Comparison of ENCODE assay signal across 8 cellular contexts in the genomic region with DNA sequence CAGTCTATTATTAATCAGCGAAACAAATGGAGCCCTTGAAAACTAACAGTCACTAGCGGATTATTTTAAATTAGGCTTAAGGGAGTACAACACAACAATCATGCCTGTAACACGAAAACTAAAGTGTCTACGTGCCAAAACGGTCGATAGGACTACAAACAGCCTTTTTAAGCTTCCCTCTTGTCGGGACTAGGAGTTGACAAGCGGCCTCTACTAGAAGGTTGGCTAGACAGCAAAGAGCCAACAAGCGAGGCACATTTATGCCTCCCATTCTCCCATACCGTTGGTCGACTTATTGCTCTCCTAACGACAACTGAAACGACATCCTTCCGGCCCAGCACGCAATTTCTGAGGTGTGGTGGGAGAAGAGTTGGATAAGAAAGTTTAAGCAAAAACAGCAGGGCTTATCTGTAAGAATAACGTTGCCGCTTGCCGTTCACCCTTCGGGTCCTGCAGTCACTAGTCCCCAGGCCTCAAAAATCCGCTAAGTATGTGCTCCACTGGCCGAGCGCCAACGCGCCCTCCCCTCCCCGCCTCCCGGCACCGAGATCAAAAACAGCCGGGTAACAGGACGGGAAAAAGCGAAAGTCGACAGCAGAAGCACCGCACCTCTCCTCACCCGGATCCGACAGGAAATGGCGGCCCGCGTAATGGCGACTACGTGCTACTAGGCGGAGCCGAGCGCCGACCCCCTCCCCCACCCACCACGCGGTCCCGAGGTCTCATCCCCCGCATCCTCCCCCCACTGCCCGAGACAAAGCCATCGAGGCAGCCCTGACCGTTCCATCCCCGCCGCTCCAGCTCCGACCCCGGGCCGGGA. TPM values are rescaled to one million over a fixed set of nuclear protein-coding genes. Genes with fewer than 3 reads are reported as not detected.
DNase-seq lines count a peak whose midpoint lies in the region; ATAC-seq and TF ChIP-seq lines count a peak whose summit lies in the region.

No MANE protein-coding gene starts in this region.

- H3K4ac ChIP-seq in IMR-90 (ENCODE audit: low read depth, low read length), result peak overlapping the region; percentile 100

- intact Hi-C loops in IMR-90 (cut with micrococcal nuclease), result loop anchor here (2.0 kb wide), 1 partner anchor 336 kb away; no protein-coding TSS in a partner anchor

- H3K79me1 ChIP-seq in IMR-90 (ENCODE audit: low read depth in 1 of 2, low read length in 2 of 2), result peaks cover 9 to 22% of the 10 kb centered on the region in 2 experiments; a peak in 3 of 4 replicates

- H3K56ac ChIP-seq in IMR-90 (ENCODE audit: extremely low read depth, insufficient read depth, low read length), result peak overlapping the region; percentile 98

- peak overlapping the region; percentile 97 to 98 (median 97) for H3K4me3 Mint-ChIP-seq in nephron

- H3K18ac ChIP-seq in IMR-90 (ENCODE audit: low read depth, low read length), result peak overlapping the region; percentile 92

- peak overlapping the region; percentile 100 for H3K27ac Mint-ChIP-seq in nephron

- peaks cover 57% of the 10 kb centered on the region for H4K20me1 ChIP-seq in IMR-90 (ENCODE audit: insufficient read depth, low read length)

- H3K4me3 ChIP-seq in AG09309 (ENCODE audit: control insufficient read depth, low read depth, low read length) (peak overlapping the region; percentile 73), IMR-90 (ENCODE audit: insufficient read depth, low read depth, low read length) (peak overlapping the region; percentile 88), fibroblast of the aortic adventitia (ENCODE audit: low read depth, low read length) (peak overlapping the region; percentile 99)

- H3K4me1 Mint-ChIP-seq in nephron, result peaks cover 44% of the 10 kb centered on the region

- peak overlapping the region; percentile 97 to 99 for H4K8ac ChIP-seq in IMR-90 (ENCODE audit: low read depth in 2 of 2, low read length in 2 of 2)

- TSS peak; percentile 35 for BruUV-seq in IMR-90 (replicated peaks; lab: Mats Ljungman, UMichigan)

- peak overlapping the region; percentile 93 for H4K5ac ChIP-seq in IMR-90 (ENCODE audit: low read depth, low read length)

- POLR2A ChIA-PET in IMR-90 (lab: Charles Lee; ENCODE audit: unreplicated experiment) (interaction anchor here (0.6 to 1.1 kb wide), 2 partner anchors 33 to 65 kb away, joined by 3 to 4 read pairs; no protein-coding TSS in a partner anchor), RWPE1 (lab: Yijun Ruan, JAX; ENCODE audit: low non-redundant PET) (interaction anchor here (0.5 kb wide), 1 partner anchor 380 kb away, joined by 3 read pairs; no protein-coding TSS in a partner anchor)

- peak overlapping the region; percentile 100 for H2AK9ac ChIP-seq in IMR-90 (replicated peaks; ENCODE audit: low read depth, low read length, poor library complexity)

- DNase-seq in AG09309 (ENCODE audit: low read depth) (peak; percentile 48), GM19240 (ENCODE audit: insufficient read length, low spot score) (peak; percentile 23), IMR-90 (peak; percentile 81), RWPE1 (ENCODE audit: low spot score) (peak; percentile 92), fibroblast of the aortic adventitia (ENCODE audit: low read depth) (peak; percentile 75)
- peak; percentile 95 for DNase-seq in activated effector memory CD4-positive, alpha-beta T cell treated with anti-CD3 and anti-CD28 coated beads, Interleukin-2, amount 50 U/mL, for 16 hours
- DNase-seq in stimulated activated naive CD4-positive, alpha-beta T cell (lab: John Stamatoyannopoulos, UW), result peak; percentile 80 to 90 (median 86)

- peak overlapping the region; percentile 100 for H3K14ac ChIP-seq in IMR-90 (replicated peaks; ENCODE audit: low read depth, low read length)

- peak overlapping the region; percentile 98 for H3K27ac ChIP-seq in IMR-90 (ENCODE audit: insufficient read depth, low read length)
- peak overlapping the region; percentile 95 for H3K27ac ChIP-seq in RWPE1

- TF ChIP-seq RAD21 in IMR-90 (IDR thresholded peaks at IDR 0.05; ENCODE audit: low read length), result no peak

- H3K9me3 ChIP-seq in IMR-90 (ENCODE audit: control insufficient read depth, insufficient read depth, low read length), result no peaks in the 10 kb centered on the region

- peaks cover 6% of the 10 kb centered on the region for H3K9me1 ChIP-seq in IMR-90 (ENCODE audit: insufficient read depth, low read length)

- peak; percentile 27; the same call in 1 of the 2 replicates for TF ChIP-seq POLR2A in IMR-90 (IDR thresholded peaks at IDR 0.05; ENCODE audit: low read depth, low read length)

- peak overlapping the region; percentile 93 for H3K4me2 ChIP-seq in IMR-90 (ENCODE audit: low read depth, low read length)

- no peaks in the 10 kb centered on the region for H3K27me3 Mint-ChIP-seq in nephron (ENCODE audit: low read depth)

- peak overlapping the region; percentile 87 for H2AFZ ChIP-seq in IMR-90 (replicated peaks; ENCODE audit: low read length, poor library complexity)

- peak overlapping the region; percentile 98 for H3K9ac ChIP-seq in IMR-90 (ENCODE audit: low read depth, low read length)

- peak overlapping the region; percentile 99 for H3K23ac ChIP-seq in IMR-90 (ENCODE audit: low read depth, low read length)

- peak overlapping the region; percentile 53; the same call in 2 of the 3 replicates for H2BK15ac ChIP-seq in IMR-90 (ENCODE audit: low read depth, low read length)

- H4K91ac ChIP-seq in IMR-90 (ENCODE audit: insufficient read depth, low read depth, low read length), result peak overlapping the region; percentile 100

- peak; percentile 44 for ATAC-seq in IMR-90 (ENCODE audit: low read depth)

- H2BK120ac ChIP-seq in IMR-90 (ENCODE audit: low read depth, low read length), result peak overlapping the region; percentile 81

- CTCF ChIA-PET in IMR-90 (lab: Yijun Ruan, JAX), result interaction anchor here (0.6 to 1.2 kb wide), 3 partner anchors 281 to 336 kb away, joined by 3 to 7 read pairs (median 6); no protein-coding TSS in a partner anchor
- CTCF ChIA-PET in RWPE1 (lab: Yijun Ruan, JAX), result interaction anchor here (1.4 kb wide), 2 partner anchors 158 to 282 kb away, joined by 6 to 7 read pairs; no protein-coding TSS in a partner anchor

- peak overlapping the region; percentile 98 for H2BK5ac ChIP-seq in IMR-90 (ENCODE audit: low read depth, low read length, poor library complexity, severe bottlenecking)

- dilution Hi-C loops in IMR-90 (cut with HindIII; ENCODE audit: low sequenced_read_pairs, unreplicated experiment), result no loop called here

- no peaks in the 10 kb centered on the region for H3K27me3 ChIP-seq in IMR-90 (ENCODE audit: control insufficient read depth, insufficient read depth, low read length)

- peak overlapping the region; percentile 100 for H2AK5ac ChIP-seq in IMR-90 (ENCODE audit: low read depth, low read length)

- TF ChIP-seq CTCF in AG09309 (IDR thresholded peaks at IDR 0.05; ENCODE audit: control insufficient read depth, insufficient read depth, low read depth, low read length, missing control alignments), result no peak
- TF ChIP-seq CTCF in IMR-90 (conservative IDR thresholded peaks at IDR 0.05; ENCODE audit: low read depth, low read length), result no peak
- TF ChIP-seq CTCF in RWPE1 (conservative IDR thresholded peaks at IDR 0.05; ENCODE audit: low read depth), result no peak
- TF ChIP-seq CTCF in fibroblast of the aortic adventitia (IDR thresholded peaks at IDR 0.05; ENCODE audit: insufficient read depth, low read length), result no peak
- TF ChIP-seq CTCF in nephron (IDR thresholded peaks at IDR 0.05; ENCODE audit: unreplicated experiment in 3 of 3), result no peak

- H3K9me3 Mint-ChIP-seq in nephron, result no peaks in the 10 kb centered on the region

- WGBS in IMR-90 (ENCODE audit: extremely low coverage in 2 of 2, insufficient read length in 1 of 2), 2 experiments, result 0% methylated on average over 11 of the region's 55 CpGs; no CpG with 5 or more reads in 1 of the 2 experiments

- in situ Hi-C loops in IMR-90 (cut with MboI; ENCODE audit: low sequenced_read_pairs), result loop anchor here (5.0 kb wide), 1 partner anchor 193 kb away; no protein-coding TSS in a partner anchor

- peaks cover 48% of the 10 kb centered on the region for H3K36me3 Mint-ChIP-seq in nephron (ENCODE audit: low read depth)

- H3K4me1 ChIP-seq in IMR-90 (ENCODE audit: control insufficient read depth, insufficient read depth, low read length), result 0 out of 2 replicates have a peak, but pooled peaks cover 2% of the 10 kb centered on the region

- H3K36me3 ChIP-seq in IMR-90 (ENCODE audit: control insufficient read depth, insufficient read depth, low read length), result peaks cover 15% of the 10 kb centered on the region

- H2BK20ac ChIP-seq in IMR-90 (ENCODE audit: low read depth, low read length), result no peak overlapping the region

TF ChIP-seq in IMR-90, 13 proteins besides CTCF, POLR2A, EP300 and RAD21:
- TF ChIP-seq MXI1 (IDR thresholded peaks at IDR 0.05; ENCODE audit: borderline replicate concordance, low read depth, low read length) (peak; percentile 36; the same call in 1 of the 2 replicates), NFE2L2 (IDR thresholded peaks at IDR 0.05; ENCODE audit: low read depth, low read length) (no peak), MAZ (IDR thresholded peaks at IDR 0.05; ENCODE audit: borderline replicate concordance, low read depth, low read length) (peak; percentile 50; the same call in 1 of the 2 replicates)
TF ChIP-seq in IMR-90: peak in this region for 2.

RNA-seq across cellular contexts. Expression of a gene that starts 0.8 kb away (rescaled TPM):
- total RNA-seq in IMR-90 (2012; rRNA removed) (422 and 601 TPM in 2 replicates), fibroblast of the aortic adventitia (ENCODE audit: low replicate concordance) (207 and 445 TPM in 2 replicates)
- polyA plus RNA-seq in IMR-90 (2012; rRNA removed), result 419 and 458 TPM in 2 replicates
- polyA plus RNA-seq in IMR-90 (2012; cell fraction: cytosol; rRNA removed), result 149 and 205 TPM in 2 replicates
- 124 and 330 TPM in 2 replicates for polyA plus RNA-seq in IMR-90 (2012; cell fraction: nucleus; rRNA removed; ENCODE audit: low replicate concordance)

RNA-seq across cellular contexts. Expression of a gene that starts 1.4 kb away (rescaled TPM):
- 6.8 and 12.8 TPM in 2 replicates for total RNA-seq in IMR-90 (2012; rRNA removed)
- 2.7 and 4.4 TPM in 2 replicates for polyA plus RNA-seq in IMR-90 (2012; rRNA removed)
- 0.38 and 0.65 TPM in 2 replicates for polyA plus RNA-seq in IMR-90 (2012; cell fraction: cytosol; rRNA removed)
- 0.11 and 1.7 TPM in 2 replicates for polyA plus RNA-seq in IMR-90 (2012; cell fraction: nucleus; rRNA removed; ENCODE audit: low replicate concordance)
- 1.2 and 17.0 TPM in 2 replicates for total RNA-seq in fibroblast of the aortic adventitia (ENCODE audit: low replicate concordance)

RNA-seq across cellular contexts. Expression of a gene that starts 58.0 kb away (rescaled TPM):
- total RNA-seq in IMR-90 (2012; rRNA removed) (1.6 and 2.2 TPM in 2 replicates), fibroblast of the aortic adventitia (ENCODE audit: low replicate concordance) (6.0 and 7.2 TPM in 2 replicates)
- 0.32 and 0.60 TPM in 2 replicates for polyA plus RNA-seq in IMR-90 (2012; rRNA removed)
- polyA plus RNA-seq in IMR-90 (2012; cell fraction: cytosol; rRNA removed), result 0.03 and 0.05 TPM in 2 replicates
- polyA plus RNA-seq in IMR-90 (2012; cell fraction: nucleus; rRNA removed; ENCODE audit: low replicate concordance), result 0.11 and 0.76 TPM in 2 replicates

Comparison
In these comparisons a context has a peak if more than half of its experiments do, and no peak if none do; other contexts are left out.
1. Peak in every context shown above with its lines: DNase-seq, ATAC-seq, H3K4me3 ChIP-seq and H3K27ac ChIP-seq.
2. DNase-seq: peak in every context shown above with its lines; median percentile 95 in activated effector memory CD4-positive, alpha-beta T cell treated with anti-CD3 and anti-CD28 coated beads, Interleukin-2, amount 50 U/mL, for 16 hours; 92 in RWPE1; 86 in stimulated activated naive CD4-positive, alpha-beta T cell; 81 in IMR-90; 75 in fibroblast of the aortic adventitia; 48 in AG09309; 23 in GM19240.